26 cellular contexts compared by ENCODE assay signal in the genomic region with DNA sequence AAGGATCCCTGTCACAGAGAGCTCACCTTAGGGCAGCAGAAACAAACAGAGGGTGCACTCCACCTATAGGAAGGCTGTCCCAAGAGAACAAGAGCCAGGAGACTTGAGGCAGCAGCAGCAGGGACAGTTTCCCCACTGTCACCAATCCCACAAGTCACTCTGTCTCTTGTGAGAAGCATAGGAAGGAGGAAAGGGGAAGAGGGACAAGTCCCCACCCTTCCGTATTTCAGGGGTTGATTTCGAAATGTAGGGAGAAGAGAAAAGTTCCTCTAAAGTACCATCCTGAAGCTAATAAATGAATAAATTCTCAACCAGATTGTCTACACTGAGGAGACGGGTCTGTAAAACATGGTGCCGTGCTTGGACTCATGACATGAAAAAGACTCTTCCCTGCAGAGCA. TPM values are rescaled to one million over a fixed set of nuclear protein-coding genes. Genes with fewer than 3 reads are reported as not detected.
"Had no signal": no experiment of that assay in that cellular context is flagged by ENCODE, and none has a peak within 500 bp of the region (broad histone marks: within the 10 kb centered on the region; RNA-seq: fewer than 3 reads in every experiment).

No MANE protein-coding gene starts in this region.

- H3K27ac Mint-ChIP-seq: activated B cell treated with CpG ODN at 0.5 μM for 24 hours; activated CD4-positive, alpha-beta memory T cell treated with anti-CD3 and anti-CD28 coated beads for 36 hours; activated CD4-positive, alpha-beta T cell treated with anti-CD3 and anti-CD28 coated beads for 36 hours; activated naive CD8-positive, alpha-beta T cell treated with anti-CD3 and anti-CD28 coated beads, Interleukin-2, amount 50 U/mL, for 24 hours; endodermal cell; natural killer cell treated with Interleukin-12 subunit alpha and Interleukin-12 subunit beta and Interleukin-15 and Interleukin-18, amount 100 ng/mL, for 72 hours had no signal

- H3K9me3 ChIP-seq: esophagus squamous epithelium, gastrocnemius medialis, left ventricle myocardium inferior, ovary, psoas muscle, right atrium auricular region, tibial artery had no signal

- H3K9me3 Mint-ChIP-seq: activated B cell treated with CpG ODN at 0.5 μM for 24 hours; activated CD4-positive, alpha-beta memory T cell treated with anti-CD3 and anti-CD28 coated beads for 36 hours; activated naive CD8-positive, alpha-beta T cell treated with anti-CD3 and anti-CD28 coated beads, Interleukin-2, amount 50 U/mL, for 24 hours; natural killer cell treated with Interleukin-12 subunit alpha and Interleukin-12 subunit beta and Interleukin-15 and Interleukin-18, amount 100 ng/mL, for 72 hours had no signal

- DNase-seq: activated B cell treated with CpG ODN at 0.5 μM for 24 hours; activated CD4-positive, alpha-beta memory T cell treated with anti-CD3 and anti-CD28 coated beads for 36 hours; activated CD4-positive, alpha-beta T cell treated with anti-CD3 and anti-CD28 coated beads for 36 hours; activated gamma-delta T cell; activated naive CD4-positive, alpha-beta T cell treated with anti-CD3 and anti-CD28 coated beads, Interleukin-2, amount 50 U/mL, for 16 hours; activated naive CD8-positive, alpha-beta T cell treated with anti-CD3 and anti-CD28 coated beads, Interleukin-2, amount 50 U/mL, for 24 hours; cerebellar nuclear complex; endodermal cell; esophagus squamous epithelium; gastrocnemius medialis; head of caudate nucleus; hypothalamus; left ventricle myocardium inferior; midbrain; ovary; psoas muscle; stimulated activated CD4-positive, alpha-beta T cell treated with anti-CD3 and anti-CD28 coated beads, Interleukin-12 subunit alpha, Interleukin-12 subunit beta, amount 100 ng/mL, for 4 hours; stimulated activated CD4-positive, alpha-beta T cell treated with anti-CD3 and anti-CD28 coated beads, Interleukin-4, amount 100 ng/mL, for 4 hours; stimulated activated naive CD8-positive, alpha-beta T cell treated with anti-CD3 and anti-CD28 coated beads, Interleukin-15, Interleukin-2, amounts not matched to agents 100 U/mL and 50 U/mL, for 24 hours; substantia nigra; T-helper 9 cell; tibial artery had no signal

- H3K27me3 ChIP-seq: esophagus squamous epithelium, gastrocnemius medialis, ovary, right atrium auricular region, tibial artery had no signal

- H3K27ac ChIP-seq: coronary artery, esophagus squamous epithelium, gastrocnemius medialis, left ventricle myocardium inferior, ovary, psoas muscle, right atrium auricular region, tibial artery had no signal

- H3K4me1 ChIP-seq: gastrocnemius medialis, left ventricle myocardium inferior, psoas muscle, right atrium auricular region, tibial artery had no signal

- H3K36me3 ChIP-seq: esophagus squamous epithelium, gastrocnemius medialis, left ventricle myocardium inferior, ovary, right atrium auricular region, tibial artery had no signal

- H3K4me3 ChIP-seq: coronary artery, esophagus squamous epithelium, gastrocnemius medialis, left ventricle myocardium inferior, ovary, psoas muscle, right atrium auricular region, tibial artery had no signal

- H3K36me3 Mint-ChIP-seq: activated CD4-positive, alpha-beta memory T cell treated with anti-CD3 and anti-CD28 coated beads for 36 hours; natural killer cell treated with Interleukin-12 subunit alpha and Interleukin-12 subunit beta and Interleukin-15 and Interleukin-18, amount 100 ng/mL, for 72 hours had no signal

- H3K27me3 Mint-ChIP-seq: activated B cell treated with CpG ODN at 0.5 μM for 24 hours; activated CD4-positive, alpha-beta memory T cell treated with anti-CD3 and anti-CD28 coated beads for 36 hours; activated CD4-positive, alpha-beta T cell treated with anti-CD3 and anti-CD28 coated beads for 36 hours; activated naive CD8-positive, alpha-beta T cell treated with anti-CD3 and anti-CD28 coated beads, Interleukin-2, amount 50 U/mL, for 24 hours had no signal

- H3K4me3 Mint-ChIP-seq: activated B cell treated with CpG ODN at 0.5 μM for 24 hours; activated CD4-positive, alpha-beta memory T cell treated with anti-CD3 and anti-CD28 coated beads for 36 hours; activated CD4-positive, alpha-beta T cell treated with anti-CD3 and anti-CD28 coated beads for 36 hours; activated naive CD8-positive, alpha-beta T cell treated with anti-CD3 and anti-CD28 coated beads, Interleukin-2, amount 50 U/mL, for 24 hours; endodermal cell; natural killer cell treated with Interleukin-12 subunit alpha and Interleukin-12 subunit beta and Interleukin-15 and Interleukin-18, amount 100 ng/mL, for 72 hours had no signal

RNA-seq across cellular contexts. Expression of gene TLR8, which starts 9.5 kb away (rescaled TPM):
- total RNA-seq: activated CD4-positive, alpha-beta memory T cell treated with anti-CD3 and anti-CD28 coated beads for 36 hours; activated CD4-positive, alpha-beta T cell treated with anti-CD3 and anti-CD28 coated beads for 36 hours; endodermal cell; lung microvascular endothelial cell; natural killer cell treated with Interleukin-12 subunit alpha and Interleukin-12 subunit beta and Interleukin-15 and Interleukin-18, amount 100 ng/mL, for 72 hours had no signal

RNA-seq across cellular contexts. Expression of gene TLR7, which starts 30.1 kb away (rescaled TPM):
- total RNA-seq: activated CD4-positive, alpha-beta memory T cell treated with anti-CD3 and anti-CD28 coated beads for 36 hours; endodermal cell; lung microvascular endothelial cell had no signal
